In the genomic region with DNA sequence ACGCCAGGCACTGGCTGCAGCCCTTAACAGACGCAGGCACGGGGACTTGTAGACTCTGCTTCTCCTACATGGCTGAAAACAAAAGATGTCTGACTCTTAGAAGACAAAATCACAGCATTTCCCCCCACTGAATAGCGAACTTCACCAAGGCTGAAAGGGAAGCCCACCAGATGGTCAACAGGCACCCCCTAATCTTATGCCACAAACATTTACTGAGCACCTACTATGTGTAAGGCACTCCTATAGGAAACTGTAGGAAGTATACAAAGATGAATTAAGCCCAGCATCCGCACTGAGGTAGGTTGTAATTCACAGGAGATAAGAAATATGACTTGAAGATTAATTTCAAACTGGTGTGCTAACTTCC, we compare ENCODE assay signal across 8 cellular contexts. TPM values are rescaled to one million over a fixed set of nuclear protein-coding genes. Genes with fewer than 3 reads are reported as not detected.
DNase-seq lines count a peak whose midpoint lies in the region; ATAC-seq and TF ChIP-seq lines count a peak whose summit lies in the region.

No MANE protein-coding gene starts in this region.

- H3K27ac ChIP-seq in AG04450 (ENCODE audit: low read depth, low read length), result peak overlapping the region; percentile 99
- H3K27ac ChIP-seq in HUES64 (ENCODE audit: low read depth, low read length), result peak overlapping the region; percentile 98
- peak overlapping the region; percentile 95 for H3K27ac ChIP-seq in duodenal mucosa (ENCODE audit: low read depth, low read length)
- H3K27ac ChIP-seq in muscle layer of duodenum (ENCODE audit: low read length), result peak overlapping the region; percentile 96

- CTCF ChIA-PET in AG04450 (lab: Charles Lee), result no interaction called here

- 32% methylated on average over 4 of the region's 5 CpGs for WGBS in HUES64

- H3K4me3 ChIP-seq in AG04450 (ENCODE audit: low read depth, low read length) (peak overlapping the region; percentile 88), HUES64 (ENCODE audit: low read length) (peak overlapping the region; percentile 62), duodenal mucosa (ENCODE audit: low read depth in 1 of 2, low read length in 2 of 2) (peak overlapping the region; percentile 77 to 86), muscle layer of duodenum (ENCODE audit: low read depth in 1 of 2, low read length in 2 of 2) (peak overlapping the region; percentile 83 to 90)

- no peak for TF ChIP-seq CTCF in AG04450 (IDR thresholded peaks at IDR 0.05; ENCODE audit: low read depth, low read length)

- DNase-seq in AG04450 (ENCODE audit: low read depth, low spot score) (no peak), NCI-H187 treated with DMSO at 0.1 percent for 48 hours (lab: John Stamatoyannopoulos, UW) (no peak), left lobe of liver (ENCODE audit: low spot score) (no peak), NCI-H82 (lab: John Stamatoyannopoulos, UW) (no peak), T1000 (lab: John Stamatoyannopoulos, UW) (no peak)

- POLR2A ChIA-PET in AG04450 (lab: Yijun Ruan, JAX), result interaction anchor here (0.5 to 0.6 kb wide), 2 partner anchors 14 to 184 kb away, joined by 3 to 9 read pairs; no protein-coding TSS in a partner anchor

- H3K9ac ChIP-seq in HUES64 (ENCODE audit: low read depth, low read length), result peak overlapping the region; percentile 68
- H3K9ac ChIP-seq in duodenal mucosa (ENCODE audit: low read depth in 1 of 2, low read length in 2 of 2), result peak overlapping the region; percentile 76 to 88

- no peaks in the 10 kb centered on the region for H3K9me3 ChIP-seq in AG04450 (ENCODE audit: control insufficient read depth, insufficient read depth, low read length)
- H3K9me3 ChIP-seq in HUES64 (ENCODE audit: insufficient read depth, low read depth, low read length), result no peaks in the 10 kb centered on the region
- H3K9me3 ChIP-seq in duodenal mucosa (ENCODE audit: control insufficient read depth in 1 of 2, low read length in 2 of 2), result no peaks in the 10 kb centered on the region
- H3K9me3 ChIP-seq in muscle layer of duodenum (ENCODE audit: control insufficient read depth in 1 of 2, low read length in 2 of 2), result no peaks in the 10 kb centered on the region

- H3K4me1 ChIP-seq in HUES64 (ENCODE audit: insufficient read depth, low read length) (peaks cover 46% of the 10 kb centered on the region), duodenal mucosa (ENCODE audit: control insufficient read depth in 1 of 2, insufficient read depth in 2 of 2, low read length in 2 of 2) (peaks cover 37 to 49% of the 10 kb centered on the region in 2 donors), muscle layer of duodenum (ENCODE audit: control insufficient read depth in 1 of 2, insufficient read depth in 2 of 2, low read length in 2 of 2) (peaks cover 36 to 51% of the 10 kb centered on the region in 2 donors)

- H3K27me3 ChIP-seq in AG04450 (ENCODE audit: control insufficient read depth, insufficient read depth, low read length) (no peaks in the 10 kb centered on the region), HUES64 (ENCODE audit: insufficient read depth, low read length) (no peaks in the 10 kb centered on the region), duodenal mucosa (ENCODE audit: control insufficient read depth in 1 of 2, insufficient read depth in 2 of 2, low read length in 2 of 2) (no peaks in the 10 kb centered on the region), muscle layer of duodenum (ENCODE audit: low read depth, low read length) (no peaks in the 10 kb centered on the region)

- no peaks in the 10 kb centered on the region for H3K36me3 ChIP-seq in HUES64 (ENCODE audit: insufficient read depth, low read length)
- no peaks in the 10 kb centered on the region for H3K36me3 ChIP-seq in duodenal mucosa (ENCODE audit: control insufficient read depth in 1 of 2, insufficient read depth in 2 of 2, low read length in 2 of 2)
- peaks cover 0 to 19% of the 10 kb centered on the region in 2 donors for H3K36me3 ChIP-seq in muscle layer of duodenum (ENCODE audit: control insufficient read depth in 1 of 2, insufficient read depth in 2 of 2, low read length in 2 of 2)

- ATAC-seq in left lobe of liver, result no peak

RNA-seq across cellular contexts. Expression of gene NUMA1, which starts 38.3 kb away (rescaled TPM):
- 79.5 and 90.7 TPM in 2 replicates for polyA plus RNA-seq in AG04450 (2011; rRNA removed)
- polyA minus RNA-seq in AG04450 (2011; rRNA and poly(A)+ RNA removed), result 202 and 232 TPM in 2 replicates
- 71.4 TPM for polyA plus RNA-seq in HUES64 (2013, experiment 1 of 2)
- polyA plus RNA-seq in HUES64 (2013, experiment 2 of 2), result 75.6 TPM
- total RNA-seq in left lobe of liver, result 59.0 TPM

RNA-seq across cellular contexts. Expression of gene LRRC51, which starts 38.6 kb away (rescaled TPM):
- 7.8 and 8.6 TPM in 2 replicates for polyA plus RNA-seq in AG04450 (2011; rRNA removed)
- 6.3 and 9.1 TPM in 2 replicates for polyA minus RNA-seq in AG04450 (2011; rRNA and poly(A)+ RNA removed)
- 5.0 TPM for polyA plus RNA-seq in HUES64 (2013, experiment 1 of 2)
- polyA plus RNA-seq in HUES64 (2013, experiment 2 of 2), result 6.4 TPM
- total RNA-seq in left lobe of liver, result 7.6 TPM

RNA-seq across cellular contexts. Expression of gene IL18BP, which starts 43.3 kb away (rescaled TPM):
- polyA plus RNA-seq in AG04450 (2011; rRNA removed), result 2.2 and 2.5 TPM in 2 replicates
- polyA minus RNA-seq in AG04450 (2011; rRNA and poly(A)+ RNA removed), result 3.0 and 3.9 TPM in 2 replicates
- 3.4 TPM for polyA plus RNA-seq in HUES64 (2013, experiment 1 of 2)
- polyA plus RNA-seq in HUES64 (2013, experiment 2 of 2), result 2.8 TPM
- 3.0 TPM for total RNA-seq in left lobe of liver
